Comparison of ENCODE assay signal across 1 cellular context in genomic region chr1:28232558-28233263, GRCh38.
TF ChIP-seq lines count a peak whose summit lies in the region.

TSS of gene DNAJC8 (minus strand) at chr1:28233029. CDS start at chr1:28232998, 31 bp downstream.

TF ChIP-seq in SK-N-SH, 30 proteins besides CTCF, POLR2A, EP300 and RAD21 (continued from another document):
- TF ChIP-seq ZBTB33 (IDR thresholded peaks at IDR 0.05; ENCODE audit: borderline replicate concordance, low read depth) (0 out of 2 replicates have a peak, but pooled peaks have one; percentile 15), MAX (IDR thresholded peaks at IDR 0.05; ENCODE audit: low read depth) (peak; percentile 86), MXI1 (IDR thresholded peaks at IDR 0.05; ENCODE audit: low read depth, low read length) (peak; percentile 86; the same call in 1 of the 2 replicates), NFIC (IDR thresholded peaks at IDR 0.05; ENCODE audit: borderline replicate concordance) (no peak), REST (IDR thresholded peaks at IDR 0.05; ENCODE audit: low read depth, low read length) (peak; percentile 50; the same call in 1 of the 2 replicates), CHD2 (IDR thresholded peaks at IDR 0.05; ENCODE audit: low read length, partially characterized antibody) (no peak), RCOR1 (IDR thresholded peaks at IDR 0.05; ENCODE audit: low read length) (0 out of 2 replicates have a peak, but pooled peaks have one; percentile 23), USF1 (IDR thresholded peaks at IDR 0.05; ENCODE audit: borderline replicate concordance, low read depth) (peak; percentile 99)
